Comparison of ENCODE assay signal across 1 cellular context in genomic region chrX:119512145-119512800, GRCh38.
TF ChIP-seq lines count a peak whose summit lies in the region.

No MANE protein-coding gene starts in this region.

TF ChIP-seq in HepG2, 621 proteins besides CTCF, POLR2A, EP300 and RAD21:
- TF ChIP-seq SMC3 (IDR thresholded peaks at IDR 0.05; ENCODE audit: low read length) (peak; percentile 94), ZNF616 (CRISPR knock-in tag; IDR thresholded peaks at IDR 0.05; ENCODE audit: low read depth) (no peak), ZNF687 (CRISPR knock-in tag; IDR thresholded peaks at IDR 0.05) (peak; percentile 41), PHF8 (CRISPR knock-in tag; IDR thresholded peaks at IDR 0.05) (0 out of 2 replicates have a peak, but pooled peaks have one; percentile 17), ARID3A (IDR thresholded peaks at IDR 0.05; ENCODE audit: low read depth, low read length) (0 out of 2 replicates have a peak, but pooled peaks have one; percentile 17), ZNF574 (CRISPR knock-in tag; IDR thresholded peaks at IDR 0.05) (0 out of 2 replicates have a peak, but pooled peaks have one; percentile 30), IRF2 (CRISPR knock-in tag; IDR thresholded peaks at IDR 0.05) (0 out of 2 replicates have a peak, but pooled peaks have one; percentile 23), CBX5 (CRISPR knock-in tag; IDR thresholded peaks at IDR 0.05; ENCODE audit: borderline replicate concordance) (no peak), THAP11 (CRISPR knock-in tag; IDR thresholded peaks at IDR 0.05) (0 out of 2 replicates have a peak, but pooled peaks have one; percentile 20), BCL6 (CRISPR knock-in tag; IDR thresholded peaks at IDR 0.05) (peak; percentile 68), KDM4B (CRISPR knock-in tag; IDR thresholded peaks at IDR 0.05) (0 out of 2 replicates have a peak, but pooled peaks have one; percentile 27), ZNF816 (CRISPR knock-in tag; IDR thresholded peaks at IDR 0.05; ENCODE audit: borderline replicate concordance) (no peak), MXD1 (CRISPR knock-in tag; IDR thresholded peaks at IDR 0.05) (no peak), ZNF121 (CRISPR knock-in tag; IDR thresholded peaks at IDR 0.05) (0 out of 2 replicates have a peak, but pooled peaks have one; percentile 11), IRF9 (CRISPR knock-in tag; IDR thresholded peaks at IDR 0.05; ENCODE audit: borderline replicate concordance) (no peak), FOSL2 (CRISPR knock-in tag; IDR thresholded peaks at IDR 0.05) (0 out of 2 replicates have a peak, but pooled peaks have one; percentile 7), THRA (CRISPR knock-in tag; IDR thresholded peaks at IDR 0.05; ENCODE audit: borderline replicate concordance) (0 out of 2 replicates have a peak, but pooled peaks have one; percentile 24), YY1 (IDR thresholded peaks at IDR 0.05; ENCODE audit: insufficient read depth, insufficient replicate concordance, low read depth, low read length) (peak; percentile 22), KDM2A (CRISPR knock-in tag; IDR thresholded peaks at IDR 0.05; ENCODE audit: borderline replicate concordance, low read depth) (peak; percentile 26; the same call in 1 of the 2 replicates), HMGXB4 (CRISPR knock-in tag; IDR thresholded peaks at IDR 0.05; ENCODE audit: borderline replicate concordance in 1 of 2, low read depth in 1 of 2) (0 out of 4 replicates have a peak, but pooled peaks have one; percentile 24 to 30), ZBTB20 (CRISPR knock-in tag; IDR thresholded peaks at IDR 0.05; ENCODE audit: borderline replicate concordance, low read depth) (no peak), ZNF362 (CRISPR knock-in tag; IDR thresholded peaks at IDR 0.05; ENCODE audit: borderline replicate concordance) (peak; percentile 18; the same call in 1 of the 2 replicates), SAP130 (CRISPR knock-in tag; IDR thresholded peaks at IDR 0.05; ENCODE audit: low read depth) (0 out of 2 replicates have a peak, but pooled peaks have one; percentile 17), ZNF260 (CRISPR knock-in tag; IDR thresholded peaks at IDR 0.05; ENCODE audit: borderline replicate concordance, low read depth) (no peak), STAG1 (CRISPR knock-in tag; IDR thresholded peaks at IDR 0.05) (peak; percentile 95)
